Comparison of ENCODE assay signal across 2 cellular contexts in the genomic region with DNA sequence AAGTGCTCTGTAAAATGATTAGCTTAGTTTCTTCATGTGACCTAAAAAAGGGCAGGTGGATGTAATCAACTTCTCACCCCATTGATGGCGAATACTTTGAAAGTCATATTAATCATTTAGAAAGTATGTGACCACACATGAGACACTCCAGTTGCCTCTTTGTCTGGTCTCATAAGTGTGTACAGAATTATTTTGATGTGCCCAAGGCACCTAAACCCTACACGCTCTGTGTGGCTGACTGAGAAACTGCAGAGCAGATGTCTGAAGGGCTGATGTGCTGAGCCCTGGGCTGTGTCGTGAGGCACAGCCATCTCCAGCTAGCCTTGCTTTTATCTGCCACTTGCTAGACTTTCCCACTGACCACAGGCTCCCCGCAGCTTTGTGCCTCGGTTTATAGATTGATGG.
A peak's percentile ranks its signal among the peaks of the same experiment; 100 is the strongest.
TF ChIP-seq lines count a peak whose summit lies in the region.

No MANE protein-coding gene starts in this region.

TF ChIP-seq in HEK293, 187 proteins besides CTCF, POLR2A, EP300 and RAD21:
- no peak for TF ChIP-seq TSHZ1 (tag by site-specific recombination; IDR thresholded peaks at IDR 0.05; ENCODE audit: borderline replicate concordance)
- TF ChIP-seq ZNF621 (tag by site-specific recombination; IDR thresholded peaks at IDR 0.05): no peak
- TF ChIP-seq ZBTB20 (tag by site-specific recombination; IDR thresholded peaks at IDR 0.05): peak; percentile 90
- TF ChIP-seq, protein P1, sequence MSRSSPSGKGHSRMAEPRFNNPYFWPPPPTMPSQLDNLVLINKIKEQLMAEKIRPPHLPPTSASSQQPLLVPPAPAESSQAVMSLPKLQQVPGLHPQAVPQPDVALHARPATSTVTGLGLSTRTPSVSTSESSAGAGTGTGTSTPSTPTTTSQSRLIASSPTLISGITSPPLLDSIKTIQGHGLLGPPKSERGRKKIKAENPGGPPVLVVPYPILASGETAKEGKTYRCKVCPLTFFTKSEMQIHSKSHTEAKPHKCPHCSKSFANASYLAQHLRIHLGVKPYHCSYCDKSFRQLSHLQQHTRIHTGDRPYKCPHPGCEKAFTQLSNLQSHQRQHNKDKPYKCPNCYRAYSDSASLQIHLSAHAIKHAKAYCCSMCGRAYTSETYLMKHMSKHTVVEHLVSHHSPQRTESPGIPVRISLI (tag by site-specific recombination; IDR thresholded peaks at IDR 0.05): 0 out of 2 replicates have a peak, but pooled peaks have one; percentile 2
- 0 out of 2 replicates have a peak, but pooled peaks have one; percentile 15 for TF ChIP-seq ZBTB17 (tag by site-specific recombination; IDR thresholded peaks at IDR 0.05)
- no peak for TF ChIP-seq BCL11B (tag by site-specific recombination; IDR thresholded peaks at IDR 0.05; ENCODE audit: low read depth)

TF ChIP-seq in IMR-90, 13 proteins besides CTCF, POLR2A, EP300 and RAD21 (continued from another document):
- TF ChIP-seq, protein P2, sequence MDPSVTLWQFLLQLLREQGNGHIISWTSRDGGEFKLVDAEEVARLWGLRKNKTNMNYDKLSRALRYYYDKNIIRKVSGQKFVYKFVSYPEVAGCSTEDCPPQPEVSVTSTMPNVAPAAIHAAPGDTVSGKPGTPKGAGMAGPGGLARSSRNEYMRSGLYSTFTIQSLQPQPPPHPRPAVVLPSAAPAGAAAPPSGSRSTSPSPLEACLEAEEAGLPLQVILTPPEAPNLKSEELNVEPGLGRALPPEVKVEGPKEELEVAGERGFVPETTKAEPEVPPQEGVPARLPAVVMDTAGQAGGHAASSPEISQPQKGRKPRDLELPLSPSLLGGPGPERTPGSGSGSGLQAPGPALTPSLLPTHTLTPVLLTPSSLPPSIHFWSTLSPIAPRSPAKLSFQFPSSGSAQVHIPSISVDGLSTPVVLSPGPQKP (IDR thresholded peaks at IDR 0.05; ENCODE audit: borderline replicate concordance, low read depth, low read length): no peak
- TF ChIP-seq RFX5 (IDR thresholded peaks at IDR 0.05; ENCODE audit: low read depth, low read length) (no peak), RCOR1 (IDR thresholded peaks at IDR 0.05; ENCODE audit: insufficient replicate concordance, low read length) (no peak), FOS (IDR thresholded peaks at IDR 0.05; ENCODE audit: low read depth, low read length) (no peak), CHD1 (IDR thresholded peaks at IDR 0.05; ENCODE audit: low read depth, low read length) (no peak), MAFK (IDR thresholded peaks at IDR 0.05; ENCODE audit: low read depth, low read length) (no peak), BHLHE40 (IDR thresholded peaks at IDR 0.05; ENCODE audit: low read depth, low read length) (no peak), NFE2L2 (IDR thresholded peaks at IDR 0.05; ENCODE audit: low read depth, low read length) (no peak), MXI1 (IDR thresholded peaks at IDR 0.05; ENCODE audit: borderline replicate concordance, low read depth, low read length) (no peak), CEBPB (IDR thresholded peaks at IDR 0.05; ENCODE audit: low read depth, low read length) (no peak), SMC3 (IDR thresholded peaks at IDR 0.05; ENCODE audit: low read depth, low read length) (no peak), MAZ (IDR thresholded peaks at IDR 0.05; ENCODE audit: borderline replicate concordance, low read depth, low read length) (no peak)
